In the genomic region with DNA sequence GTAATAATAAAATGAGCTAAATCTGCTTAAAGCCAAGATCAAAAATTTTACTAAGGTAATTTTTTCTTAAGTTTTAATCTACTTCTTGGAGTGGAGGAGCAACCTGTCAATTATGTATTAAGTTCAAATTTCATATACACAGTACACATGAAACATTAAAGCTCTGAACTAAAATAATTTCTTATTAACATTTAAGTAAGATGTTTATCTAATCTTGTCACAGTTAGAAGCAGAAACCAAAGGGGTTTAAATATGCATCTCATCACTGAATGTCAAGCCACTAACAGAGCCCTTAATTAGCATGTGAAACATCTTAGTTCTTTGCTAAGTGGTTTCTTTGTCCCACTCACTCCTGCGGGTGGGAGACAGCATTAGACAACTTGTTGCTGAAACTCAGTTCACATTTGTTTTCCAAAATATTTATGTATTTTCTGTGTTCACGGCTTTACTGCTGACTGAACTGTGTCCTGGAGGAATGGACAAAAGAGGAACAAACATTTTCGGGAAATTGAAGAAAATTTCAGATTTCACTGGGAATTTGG, we compare ENCODE assay signal across 1 cellular context.
TF ChIP-seq lines count a peak whose summit lies in the region.

No MANE protein-coding gene starts in this region.

TF ChIP-seq in HepG2, 621 proteins besides CTCF, POLR2A, EP300 and RAD21 (continued from another document):
- TF ChIP-seq, protein P1, sequence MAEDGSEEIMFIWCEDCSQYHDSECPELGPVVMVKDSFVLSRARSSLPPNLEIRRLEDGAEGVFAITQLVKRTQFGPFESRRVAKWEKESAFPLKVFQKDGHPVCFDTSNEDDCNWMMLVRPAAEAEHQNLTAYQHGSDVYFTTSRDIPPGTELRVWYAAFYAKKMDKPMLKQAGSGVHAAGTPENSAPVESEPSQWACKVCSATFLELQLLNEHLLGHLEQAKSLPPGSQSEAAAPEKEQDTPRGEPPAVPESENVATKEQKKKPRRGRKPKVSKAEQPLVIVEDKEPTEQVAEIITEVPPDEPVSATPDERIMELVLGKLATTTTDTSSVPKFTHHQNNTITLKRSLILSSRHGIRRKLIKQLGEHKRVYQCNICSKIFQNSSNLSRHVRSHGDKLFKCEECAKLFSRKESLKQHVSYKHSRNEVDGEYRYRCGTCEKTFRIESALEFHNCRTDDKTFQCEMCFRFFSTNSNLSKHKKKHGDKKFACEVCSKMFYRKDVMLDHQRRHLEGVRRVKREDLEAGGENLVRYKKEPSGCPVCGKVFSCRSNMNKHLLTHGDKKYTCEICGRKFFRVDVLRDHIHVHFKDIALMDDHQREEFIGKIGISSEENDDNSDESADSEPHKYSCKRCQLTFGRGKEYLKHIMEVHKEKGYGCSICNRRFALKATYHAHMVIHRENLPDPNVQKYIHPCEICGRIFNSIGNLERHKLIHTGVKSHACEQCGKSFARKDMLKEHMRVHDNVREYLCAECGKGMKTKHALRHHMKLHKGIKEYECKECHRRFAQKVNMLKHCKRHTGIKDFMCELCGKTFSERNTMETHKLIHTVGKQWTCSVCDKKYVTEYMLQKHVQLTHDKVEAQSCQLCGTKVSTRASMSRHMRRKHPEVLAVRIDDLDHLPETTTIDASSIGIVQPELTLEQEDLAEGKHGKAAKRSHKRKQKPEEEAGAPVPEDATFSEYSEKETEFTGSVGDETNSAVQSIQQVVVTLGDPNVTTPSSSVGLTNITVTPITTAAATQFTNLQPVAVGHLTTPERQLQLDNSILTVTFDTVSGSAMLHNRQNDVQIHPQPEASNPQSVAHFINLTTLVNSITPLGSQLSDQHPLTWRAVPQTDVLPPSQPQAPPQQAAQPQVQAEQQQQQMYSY (CRISPR knock-in tag; IDR thresholded peaks at IDR 0.05) = no peak
- TF ChIP-seq ZSCAN25 (CRISPR knock-in tag; IDR thresholded peaks at IDR 0.05) (no peak), ZNF33A (CRISPR knock-in tag; IDR thresholded peaks at IDR 0.05; ENCODE audit: borderline replicate concordance) (no peak), NFIB (CRISPR knock-in tag; IDR thresholded peaks at IDR 0.05; ENCODE audit: borderline replicate concordance) (no peak), ZNF720 (CRISPR knock-in tag; IDR thresholded peaks at IDR 0.05) (no peak), RELA (CRISPR knock-in tag; IDR thresholded peaks at IDR 0.05) (no peak), SMYD3 (CRISPR knock-in tag; IDR thresholded peaks at IDR 0.05) (no peak), ZNF652 (CRISPR knock-in tag; IDR thresholded peaks at IDR 0.05; ENCODE audit: borderline replicate concordance, low read depth) (no peak), ATM (IDR thresholded peaks at IDR 0.05; ENCODE audit: borderline replicate concordance) (no peak), ZFP36L1 (CRISPR knock-in tag; IDR thresholded peaks at IDR 0.05) (no peak), GFI1 (CRISPR knock-in tag; IDR thresholded peaks at IDR 0.05; ENCODE audit: borderline replicate concordance) (no peak), ZNF251 (CRISPR knock-in tag; IDR thresholded peaks at IDR 0.05) (no peak), ZNF282 (IDR thresholded peaks at IDR 0.05; ENCODE audit: partially characterized antibody) (no peak), GABPA (IDR thresholded peaks at IDR 0.05; ENCODE audit: low read depth, low read length) (no peak), GABPA (CRISPR knock-in tag; IDR thresholded peaks at IDR 0.05; ENCODE audit: low read depth) (no peak)
- TF ChIP-seq, protein P2, sequence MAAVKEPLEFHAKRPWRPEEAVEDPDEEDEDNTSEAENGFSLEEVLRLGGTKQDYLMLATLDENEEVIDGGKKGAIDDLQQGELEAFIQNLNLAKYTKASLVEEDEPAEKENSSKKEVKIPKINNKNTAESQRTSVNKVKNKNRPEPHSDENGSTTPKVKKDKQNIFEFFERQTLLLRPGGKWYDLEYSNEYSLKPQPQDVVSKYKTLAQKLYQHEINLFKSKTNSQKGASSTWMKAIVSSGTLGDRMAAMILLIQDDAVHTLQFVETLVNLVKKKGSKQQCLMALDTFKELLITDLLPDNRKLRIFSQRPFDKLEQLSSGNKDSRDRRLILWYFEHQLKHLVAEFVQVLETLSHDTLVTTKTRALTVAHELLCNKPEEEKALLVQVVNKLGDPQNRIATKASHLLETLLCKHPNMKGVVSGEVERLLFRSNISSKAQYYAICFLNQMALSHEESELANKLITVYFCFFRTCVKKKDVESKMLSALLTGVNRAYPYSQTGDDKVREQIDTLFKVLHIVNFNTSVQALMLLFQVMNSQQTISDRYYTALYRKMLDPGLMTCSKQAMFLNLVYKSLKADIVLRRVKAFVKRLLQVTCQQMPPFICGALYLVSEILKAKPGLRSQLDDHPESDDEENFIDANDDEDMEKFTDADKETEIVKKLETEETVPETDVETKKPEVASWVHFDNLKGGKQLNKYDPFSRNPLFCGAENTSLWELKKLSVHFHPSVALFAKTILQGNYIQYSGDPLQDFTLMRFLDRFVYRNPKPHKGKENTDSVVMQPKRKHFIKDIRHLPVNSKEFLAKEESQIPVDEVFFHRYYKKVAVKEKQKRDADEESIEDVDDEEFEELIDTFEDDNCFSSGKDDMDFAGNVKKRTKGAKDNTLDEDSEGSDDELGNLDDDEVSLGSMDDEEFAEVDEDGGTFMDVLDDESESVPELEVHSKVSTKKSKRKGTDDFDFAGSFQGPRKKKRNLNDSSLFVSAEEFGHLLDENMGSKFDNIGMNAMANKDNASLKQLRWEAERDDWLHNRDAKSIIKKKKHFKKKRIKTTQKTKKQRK (IDR thresholded peaks at IDR 0.05; ENCODE audit: low read length) = no peak
- TF ChIP-seq, protein P3, sequence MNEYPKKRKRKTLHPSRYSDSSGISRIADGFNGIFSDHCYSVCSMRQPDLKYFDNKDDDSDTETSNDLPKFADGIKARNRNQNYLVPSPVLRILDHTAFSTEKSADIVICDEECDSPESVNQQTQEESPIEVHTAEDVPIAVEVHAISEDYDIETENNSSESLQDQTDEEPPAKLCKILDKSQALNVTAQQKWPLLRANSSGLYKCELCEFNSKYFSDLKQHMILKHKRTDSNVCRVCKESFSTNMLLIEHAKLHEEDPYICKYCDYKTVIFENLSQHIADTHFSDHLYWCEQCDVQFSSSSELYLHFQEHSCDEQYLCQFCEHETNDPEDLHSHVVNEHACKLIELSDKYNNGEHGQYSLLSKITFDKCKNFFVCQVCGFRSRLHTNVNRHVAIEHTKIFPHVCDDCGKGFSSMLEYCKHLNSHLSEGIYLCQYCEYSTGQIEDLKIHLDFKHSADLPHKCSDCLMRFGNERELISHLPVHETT (CRISPR knock-in tag; conservative IDR thresholded peaks at IDR 0.05) = no peak
- TF ChIP-seq, protein P4, sequence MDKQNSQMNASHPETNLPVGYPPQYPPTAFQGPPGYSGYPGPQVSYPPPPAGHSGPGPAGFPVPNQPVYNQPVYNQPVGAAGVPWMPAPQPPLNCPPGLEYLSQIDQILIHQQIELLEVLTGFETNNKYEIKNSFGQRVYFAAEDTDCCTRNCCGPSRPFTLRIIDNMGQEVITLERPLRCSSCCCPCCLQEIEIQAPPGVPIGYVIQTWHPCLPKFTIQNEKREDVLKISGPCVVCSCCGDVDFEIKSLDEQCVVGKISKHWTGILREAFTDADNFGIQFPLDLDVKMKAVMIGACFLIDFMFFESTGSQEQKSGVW (CRISPR knock-in tag; IDR thresholded peaks at IDR 0.05; ENCODE audit: borderline replicate concordance) = no peak
- TF ChIP-seq, protein P5, sequence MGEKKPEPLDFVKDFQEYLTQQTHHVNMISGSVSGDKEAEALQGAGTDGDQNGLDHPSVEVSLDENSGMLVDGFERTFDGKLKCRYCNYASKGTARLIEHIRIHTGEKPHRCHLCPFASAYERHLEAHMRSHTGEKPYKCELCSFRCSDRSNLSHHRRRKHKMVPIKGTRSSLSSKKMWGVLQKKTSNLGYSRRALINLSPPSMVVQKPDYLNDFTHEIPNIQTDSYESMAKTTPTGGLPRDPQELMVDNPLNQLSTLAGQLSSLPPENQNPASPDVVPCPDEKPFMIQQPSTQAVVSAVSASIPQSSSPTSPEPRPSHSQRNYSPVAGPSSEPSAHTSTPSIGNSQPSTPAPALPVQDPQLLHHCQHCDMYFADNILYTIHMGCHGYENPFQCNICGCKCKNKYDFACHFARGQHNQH (CRISPR knock-in tag; IDR thresholded peaks at IDR 0.05) = no peak
